ENCODE assay signal across 23 cellular contexts in genomic region chr3:31829011-31829410, GRCh38.
DNase-seq lines count a peak whose midpoint lies in the region; ATAC-seq, FAIRE-seq and TF ChIP-seq lines count a peak whose summit lies in the region.
"Had no signal": no experiment of that assay in that cellular context is flagged by ENCODE, and none has a peak within 500 bp of the region (broad histone marks: within the 10 kb centered on the region; RNA-seq: fewer than 3 reads in every experiment).

No MANE protein-coding gene starts in this region.

- H3K4me1 ChIP-seq in esophagus muscularis mucosa: no peaks in the 10 kb centered on the region

- TF ChIP-seq EP300 in esophagus muscularis mucosa (IDR thresholded peaks at IDR 0.05): no peak

- no peaks in the 10 kb centered on the region for H3K9me3 Mint-ChIP-seq in activated naive CD4-positive, alpha-beta T cell treated with anti-CD3 and anti-CD28 coated beads, Interleukin-2, amount 50 U/mL, for 24 hours
- H3K9me3 Mint-ChIP-seq in stimulated activated naive B cell treated with anti-CD40 and anti-IgM and Interleukin-4, amounts not matched to agents 10 μg/mL and 1 μg/mL and 100 μg/mL, for 72 hours: no peaks in the 10 kb centered on the region
- H3K9me3 Mint-ChIP-seq: CD14-positive monocyte, H9, HFFc6, IgD-negative memory B cell had no signal

- peaks cover 0 to 4% (median 0%) of the 10 kb centered on the region in 4 donors for H3K36me3 ChIP-seq in esophagus muscularis mucosa

- no peaks in the 10 kb centered on the region for H3K27me3 Mint-ChIP-seq in activated naive CD4-positive, alpha-beta T cell treated with anti-CD3 and anti-CD28 coated beads, Interleukin-2, amount 50 U/mL, for 24 hours
- H3K27me3 Mint-ChIP-seq in stimulated activated naive B cell treated with anti-CD40 and anti-IgM and Interleukin-4, amounts not matched to agents 10 μg/mL and 1 μg/mL and 100 μg/mL, for 72 hours: no peaks in the 10 kb centered on the region
- H3K27me3 Mint-ChIP-seq: IgD-negative memory B cell had no signal

- peak overlapping the region; percentile 51 for H3K4me3 Mint-ChIP-seq in activated naive CD4-positive, alpha-beta T cell treated with anti-CD3 and anti-CD28 coated beads, Interleukin-2, amount 50 U/mL, for 24 hours
- no peak overlapping the region for H3K4me3 Mint-ChIP-seq in stimulated activated naive B cell treated with anti-CD40 and anti-IgM and Interleukin-4, amounts not matched to agents 10 μg/mL and 1 μg/mL and 100 μg/mL, for 72 hours
- H3K4me3 Mint-ChIP-seq: CD14-positive monocyte, H9, HFFc6, IgD-negative memory B cell had no signal

- H3K27me3 ChIP-seq in esophagus muscularis mucosa: no peaks in the 10 kb centered on the region

- 95% methylated on average over 6 of the region's 6 CpGs for WGBS in esophagus muscularis mucosa

- no peaks in the 10 kb centered on the region for H3K9me3 ChIP-seq in esophagus muscularis mucosa

- no peaks in the 10 kb centered on the region for H3K36me3 Mint-ChIP-seq in activated naive CD4-positive, alpha-beta T cell treated with anti-CD3 and anti-CD28 coated beads, Interleukin-2, amount 50 U/mL, for 24 hours
- peaks cover 27 to 46% of the 10 kb centered on the region in 2 donors for H3K36me3 Mint-ChIP-seq in stimulated activated naive B cell treated with anti-CD40 and anti-IgM and Interleukin-4, amounts not matched to agents 10 μg/mL and 1 μg/mL and 100 μg/mL, for 72 hours
- H3K36me3 Mint-ChIP-seq: CD14-positive monocyte had no signal

- TF ChIP-seq CTCF in esophagus muscularis mucosa (IDR thresholded peaks at IDR 0.05): no peak

- ATAC-seq in stimulated activated naive B cell treated with anti-CD40 and anti-IgM and Interleukin-4, amounts not matched to agents 10 μg/mL and 1 μg/mL and 100 μg/mL, for 72 hours (replicated peaks): no peak
- ATAC-seq in GM18907 (IDR thresholded peaks at IDR 0.05; ENCODE audit: unreplicated experiment): no peak

- H3K27ac Mint-ChIP-seq in activated naive CD4-positive, alpha-beta T cell treated with anti-CD3 and anti-CD28 coated beads, Interleukin-2, amount 50 U/mL, for 24 hours: peak overlapping the region; percentile 79
- peak overlapping the region; percentile 14 for H3K27ac Mint-ChIP-seq in stimulated activated naive B cell treated with anti-CD40 and anti-IgM and Interleukin-4, amounts not matched to agents 10 μg/mL and 1 μg/mL and 100 μg/mL, for 72 hours
- H3K27ac Mint-ChIP-seq: CD14-positive monocyte, HFFc6 had no signal

- peaks cover 38% of the 10 kb centered on the region for H3K4me1 Mint-ChIP-seq in activated naive CD4-positive, alpha-beta T cell treated with anti-CD3 and anti-CD28 coated beads, Interleukin-2, amount 50 U/mL, for 24 hours
- H3K4me1 Mint-ChIP-seq in stimulated activated naive B cell treated with anti-CD40 and anti-IgM and Interleukin-4, amounts not matched to agents 10 μg/mL and 1 μg/mL and 100 μg/mL, for 72 hours: peaks cover 19 to 23% of the 10 kb centered on the region in 2 donors
- H3K4me1 Mint-ChIP-seq: CD14-positive monocyte had no signal

- FAIRE-seq in GM12892 (lab: Jason Lieb, UNC): no peak

- no peak for DNase-seq in activated naive CD4-positive, alpha-beta T cell (lab: John Stamatoyannopoulos, UW)
- peak; percentile 16 for DNase-seq in Jurkat, Clone E6-1 (ENCODE audit: low read depth, low spot score)
- DNase-seq in esophagus muscularis mucosa (ENCODE audit: extremely low spot score) (peak; percentile 78), GM12892 (ENCODE audit: insufficient read length) (no peak)
- no peak for DNase-seq in stimulated activated naive B cell treated with anti-CD40 and anti-IgM and Interleukin-4, amounts not matched to agents 10 μg/mL and 1 μg/mL and 100 μg/mL, for 72 hours
- DNase-seq: 8988T, AML-193, H9, HFFc6, Karpas-422, MV-4-11, NCI-H1105 treated with DMSO at 0.1 percent for 48 hours, NCI-H2081, NCI-H2171, NCI-H345, NCI-H524 treated with DMSO at 0.1 percent for 48 hours, PC-9, RPMI8226, SHP77 had no signal

- no peak overlapping the region for H3K4me3 ChIP-seq in Jurkat, Clone E6-1 (ENCODE audit: low read length)
- no peak overlapping the region for H3K4me3 ChIP-seq in esophagus muscularis mucosa
- H3K4me3 ChIP-seq: PC-9 had no signal

- no peak for TF ChIP-seq POLR2A in esophagus muscularis mucosa (IDR thresholded peaks at IDR 0.05; ENCODE audit: low read depth)
- TF ChIP-seq POLR2A in GM12892 (IDR thresholded peaks at IDR 0.05; ENCODE audit: low read depth, low read length): no peak

- no peak overlapping the region for H3K27ac ChIP-seq in esophagus muscularis mucosa (replicated peaks in 1 of 4)
- H3K27ac ChIP-seq: PC-9 had no signal

- intact Hi-C loops in esophagus muscularis mucosa (cut with DNase I): no loop called here

Comparison
In these comparisons a context has a peak if more than half of its experiments do, and no peak if none do; other contexts are left out.
1. DNase-seq: peak in Jurkat, Clone E6-1 (single experiment) and esophagus muscularis mucosa (single experiment); none in activated naive CD4-positive, alpha-beta T cell (0 of 4), stimulated activated naive B cell treated with anti-CD40 and anti-IgM and Interleukin-4, amounts not matched to agents 10 μg/mL and 1 μg/mL and 100 μg/mL, for 72 hours (single experiment) and GM12892 (single experiment).